Comparison of ENCODE assay signal across 8 cellular contexts in the genomic region with DNA sequence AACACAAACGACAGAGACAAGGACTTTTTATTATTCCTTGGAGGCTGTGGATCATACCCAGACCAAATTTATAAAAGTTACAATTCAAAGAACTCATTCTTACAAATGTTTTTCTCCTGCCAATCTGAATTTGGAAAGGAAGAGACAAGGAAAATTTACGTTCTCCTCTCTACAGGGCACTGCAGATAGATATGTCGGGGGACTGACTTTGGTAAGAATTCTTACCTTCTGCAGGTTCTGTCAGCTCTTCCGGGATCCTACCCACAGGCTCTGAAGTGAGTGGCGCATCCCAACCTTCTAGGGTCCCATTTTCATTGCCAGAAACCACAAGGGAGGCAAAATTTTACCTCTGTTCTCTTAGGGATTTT. TPM values are rescaled to one million over a fixed set of nuclear protein-coding genes. Genes with fewer than 3 reads are reported as not detected.
DNase-seq lines count a peak whose midpoint lies in the region; ATAC-seq and TF ChIP-seq lines count a peak whose summit lies in the region.
"Had no signal": no experiment of that assay in that cellular context is flagged by ENCODE, and none has a peak within 500 bp of the region (broad histone marks: within the 10 kb centered on the region; RNA-seq: fewer than 3 reads in every experiment).

No MANE protein-coding gene starts in this region.

- H3K4me3 ChIP-seq in psoas muscle, result peak overlapping the region; percentile 28

- no peaks in the 10 kb centered on the region for H3K9me3 Mint-ChIP-seq in Calu3 (ENCODE audit: low read depth, unreplicated experiment)
- H3K9me3 Mint-ChIP-seq in central memory CD8-positive, alpha-beta T cell, result no peaks in the 10 kb centered on the region

- H3K4me1 Mint-ChIP-seq in Calu3 (ENCODE audit: low read depth, unreplicated experiment), result peaks cover 21% of the 10 kb centered on the region
- peaks cover 48% of the 10 kb centered on the region for H3K4me1 Mint-ChIP-seq in central memory CD8-positive, alpha-beta T cell

- no peaks in the 10 kb centered on the region for H3K36me3 ChIP-seq in KOPT-K1 (ENCODE audit: insufficient read depth, low read length)
- H3K36me3 ChIP-seq in psoas muscle (ENCODE audit: insufficient read depth in 1 of 2, low read depth in 1 of 2), result no peaks in the 10 kb centered on the region

- CTCF ChIA-PET in Calu3 (lab: Charles Lee), result interaction anchor here (0.6 to 1.2 kb wide), 12 partner anchors 9 to 454 kb away, joined by 3 to 7 read pairs (median 4); a partner anchor contains a TSS

- DNase-seq in Calu3 (no peak), psoas muscle (no peak)
- no peak for DNase-seq in central memory CD8-positive, alpha-beta T cell (ENCODE audit: low spot score in 2 of 2)
- DNase-seq in activated effector memory CD4-positive, alpha-beta T cell treated with anti-CD3 and anti-CD28 coated beads, Interleukin-2, amount 50 U/mL, for 16 hours, result no peak
- no peak for DNase-seq in stimulated activated CD4-positive, alpha-beta T cell treated with anti-CD3 and anti-CD28 coated beads, Interleukin-12 subunit alpha, Interleukin-12 subunit beta, amount 100 ng/mL, for 4 hours

- H3K27me3 ChIP-seq in psoas muscle (ENCODE audit: insufficient read depth in 3 of 3, low read length in 2 of 3), result peaks cover 0 to 3% (median 0%) of the 10 kb centered on the region in 3 donors

- H3K4me3 Mint-ChIP-seq in Calu3 (ENCODE audit: low read depth, unreplicated experiment), result no peak overlapping the region
- H3K4me3 Mint-ChIP-seq in central memory CD8-positive, alpha-beta T cell, result peak overlapping the region; percentile 81

- H3K27me3 Mint-ChIP-seq in Calu3 (ENCODE audit: unreplicated experiment), result no peaks in the 10 kb centered on the region
- no peaks in the 10 kb centered on the region for H3K27me3 Mint-ChIP-seq in central memory CD8-positive, alpha-beta T cell

- TF ChIP-seq CTCF in Calu3 (IDR thresholded peaks at IDR 0.05; ENCODE audit: unreplicated experiment) (peak; percentile 19), psoas muscle (IDR thresholded peaks at IDR 0.05) (no peak)

- ATAC-seq in central memory CD8-positive, alpha-beta T cell (replicated peaks; ENCODE audit: extremely low read depth, poor library complexity, severe bottlenecking), result no peak
- ATAC-seq in psoas muscle, result peak in 1 of 4 donors; percentile 41
- no peak for ATAC-seq in GM19467 (IDR thresholded peaks at IDR 0.05; ENCODE audit: unreplicated experiment)

- no peaks in the 10 kb centered on the region for H3K9me3 ChIP-seq in KOPT-K1 (ENCODE audit: insufficient read depth, low read length, poor library complexity, severe bottlenecking)
- no peaks in the 10 kb centered on the region for H3K9me3 ChIP-seq in psoas muscle

- no peak overlapping the region for H3K27ac Mint-ChIP-seq in Calu3 (ENCODE audit: unreplicated experiment)
- peak overlapping the region; percentile 82 for H3K27ac Mint-ChIP-seq in central memory CD8-positive, alpha-beta T cell (ENCODE audit: low read depth)

- H3K4me1 ChIP-seq in psoas muscle, result no peaks in the 10 kb centered on the region

- no peaks in the 10 kb centered on the region for H3K36me3 Mint-ChIP-seq in Calu3 (ENCODE audit: insufficient read depth, unreplicated experiment)
- H3K36me3 Mint-ChIP-seq in central memory CD8-positive, alpha-beta T cell (ENCODE audit: insufficient read depth), result peaks cover 24% of the 10 kb centered on the region

- intact Hi-C loops in Calu3 (cut with micrococcal nuclease; ENCODE audit: unreplicated experiment), result no loop called here
- intact Hi-C loops in psoas muscle (cut with DNase I), result loop anchor here (1.0 to 10.0 kb wide), 3 partner anchors 225 to 395 kb away; a partner anchor contains a TSS

- WGBS in psoas muscle, 3 donors, result 35 to 48% (median 39%) methylated on average over 5 of the region's 5 CpGs

- H3K27ac ChIP-seq in KOPT-K1 (ENCODE audit: low read depth, low read length, poor library complexity, severe bottlenecking) (peak overlapping the region; percentile 96), psoas muscle (no peak overlapping the region)

- BruUV-seq in Calu3 (replicated peaks; lab: Mats Ljungman, UMichigan), result no TSS peak

RNA-seq across cellular contexts. Expression of a gene that starts 2.2 kb away (rescaled TPM):
- total RNA-seq in Calu3 (2022), result 0.14 and 0.51 TPM in 2 replicates
- total RNA-seq in psoas muscle, result under 1 TPM in 3 of 4 donors, not detected in 1; 0.17 to 0.30 (median 0.26) TPM
- under 1 TPM; 0.03 to 0.10 (median 0.09) TPM for polyA plus RNA-seq in psoas muscle
- total RNA-seq: G401 had no signal

RNA-seq across cellular contexts. Expression of a gene that starts 21.0 kb away (rescaled TPM):
- total RNA-seq in Calu3 (2022) (not detected in 2 replicates), psoas muscle (under 1 TPM in 1 of 4 donors, not detected in 3; 0.12 TPM)
- polyA plus RNA-seq in psoas muscle, result under 1 TPM in 1 of 3 donors, not detected in 2; 0.01 TPM
- total RNA-seq: G401 had no signal

RNA-seq across cellular contexts. Expression of a gene that starts 38.7 kb away (rescaled TPM):
- total RNA-seq in Calu3 (2022), result 3.4 and 4.1 TPM in 2 replicates
- 10 to 100 TPM in 1 of 4 donors, 1 to 10 TPM in 3; 4.1 to 11.7 (median 6.6) TPM for total RNA-seq in psoas muscle
- polyA plus RNA-seq in psoas muscle, result 10 to 100 TPM in 1 of 3 donors, 1 to 10 TPM in 2; 3.1 to 11.5 (median 3.6) TPM

RNA-seq across cellular contexts. Expression of a gene that starts 47.5 kb away (rescaled TPM):
- total RNA-seq in Calu3 (2022) (309 and 320 TPM in 2 replicates), psoas muscle (10 to 100 TPM; 63.2 to 92.4 (median 84.7) TPM)
- 10 to 100 TPM; 20.0 to 44.7 (median 37.5) TPM for polyA plus RNA-seq in psoas muscle
